In the genomic region with DNA sequence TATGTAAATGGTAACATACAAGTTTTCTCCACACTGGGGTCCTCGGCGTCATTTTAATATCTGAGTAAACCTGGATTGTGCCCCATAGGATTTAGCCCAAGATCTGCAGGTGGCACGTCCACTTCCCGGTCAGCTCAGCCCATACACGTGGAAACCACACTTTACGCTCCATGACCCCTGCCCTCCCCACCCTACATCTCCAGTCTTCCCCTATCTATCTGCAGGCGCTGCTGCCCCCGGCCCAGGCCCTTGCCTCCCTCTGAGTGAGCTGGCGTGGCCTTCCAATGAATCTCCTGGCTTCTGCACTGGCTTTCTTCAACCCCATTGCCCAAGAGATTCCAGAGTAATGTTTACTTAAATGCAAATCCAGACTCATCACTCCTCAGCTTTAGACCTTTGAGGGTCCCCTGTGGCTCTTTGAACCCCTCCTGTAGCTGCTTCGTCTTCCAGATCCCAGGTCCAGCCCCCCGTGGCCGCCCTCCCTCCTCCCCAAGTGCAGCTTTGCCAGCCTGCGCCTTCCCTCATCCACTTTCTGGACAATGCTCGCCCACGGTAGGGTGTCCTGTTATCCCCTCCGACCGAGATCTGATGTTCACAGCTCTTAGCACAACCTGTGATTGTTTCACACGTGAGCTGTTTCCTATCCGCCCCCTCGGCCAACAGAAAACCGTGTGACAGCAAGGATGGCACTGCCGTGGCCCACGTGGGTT, we compare ENCODE assay signal across 5 cellular contexts.
"Had no signal": no experiment of that assay in that cellular context is flagged by ENCODE, and none has a peak within 500 bp of the region (broad histone marks: within the 10 kb centered on the region; RNA-seq: fewer than 3 reads in every experiment).

No MANE protein-coding gene starts in this region.

- DNase-seq: GM23248, GOT3, H7, HFFc6, IMR-90 had no signal

- H3K27ac Mint-ChIP-seq: HFFc6 had no signal

- H3K4me3 Mint-ChIP-seq: HFFc6 had no signal
